Comparison of ENCODE assay signal across 1 cellular context in the genomic region with DNA sequence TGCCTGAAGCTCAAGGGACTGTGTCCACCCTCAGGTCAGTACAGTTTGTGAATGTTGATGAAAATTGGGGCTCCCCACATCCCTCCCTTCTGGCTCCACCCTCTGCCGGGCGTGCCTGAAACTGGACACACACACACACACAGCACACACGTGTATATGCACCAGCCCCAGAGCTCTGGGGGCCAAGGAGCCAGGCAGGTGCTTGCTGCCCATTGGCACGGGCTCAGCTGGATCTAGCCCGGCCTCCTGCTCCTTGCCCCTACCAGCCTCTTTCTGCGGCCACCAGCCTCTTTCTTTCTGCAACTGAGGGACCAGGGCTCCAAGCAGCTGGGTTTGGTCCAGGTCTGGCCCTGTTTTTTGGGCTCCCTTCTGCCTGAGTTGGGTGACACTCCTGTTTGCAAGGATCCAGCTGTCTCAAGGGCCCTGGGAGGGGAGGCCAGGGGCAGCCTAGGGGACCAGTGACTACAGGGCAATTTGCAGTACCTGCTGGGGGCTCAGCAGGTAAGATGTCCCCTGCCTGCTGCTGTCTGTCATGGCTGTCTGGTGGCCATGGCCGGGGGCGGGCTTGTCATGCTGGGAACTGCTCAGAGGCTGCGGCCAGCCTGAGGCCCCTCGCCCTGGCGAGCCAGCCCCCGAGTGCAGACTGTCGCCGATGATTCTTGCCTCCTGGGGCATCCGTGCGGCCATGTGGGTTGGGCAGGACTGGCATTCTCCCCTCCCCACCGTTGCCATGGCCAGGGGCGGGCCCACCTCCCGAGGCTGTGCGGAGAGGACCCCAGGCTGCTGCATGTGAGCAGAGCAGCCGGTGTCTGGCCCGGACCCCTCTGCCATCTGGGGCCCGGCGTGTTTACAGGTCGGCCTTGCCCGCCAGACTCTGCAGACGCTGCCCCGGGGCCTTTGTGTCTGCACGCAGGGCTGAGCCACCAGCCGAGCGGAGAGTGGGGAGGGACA.
TF ChIP-seq lines count a peak whose summit lies in the region.

No MANE protein-coding gene starts in this region.

TF ChIP-seq in GM23338, 12 proteins besides CTCF, POLR2A, EP300 and RAD21 (continued from another document):
- TF ChIP-seq, protein P1, sequence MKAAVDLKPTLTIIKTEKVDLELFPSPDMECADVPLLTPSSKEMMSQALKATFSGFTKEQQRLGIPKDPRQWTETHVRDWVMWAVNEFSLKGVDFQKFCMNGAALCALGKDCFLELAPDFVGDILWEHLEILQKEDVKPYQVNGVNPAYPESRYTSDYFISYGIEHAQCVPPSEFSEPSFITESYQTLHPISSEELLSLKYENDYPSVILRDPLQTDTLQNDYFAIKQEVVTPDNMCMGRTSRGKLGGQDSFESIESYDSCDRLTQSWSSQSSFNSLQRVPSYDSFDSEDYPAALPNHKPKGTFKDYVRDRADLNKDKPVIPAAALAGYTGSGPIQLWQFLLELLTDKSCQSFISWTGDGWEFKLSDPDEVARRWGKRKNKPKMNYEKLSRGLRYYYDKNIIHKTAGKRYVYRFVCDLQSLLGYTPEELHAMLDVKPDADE (IDR thresholded peaks at IDR 0.05) = no peak
- TF ChIP-seq EZH2 (IDR thresholded peaks at IDR 0.05; ENCODE audit: low read depth, unreplicated experiment) = no peak
TF ChIP-seq in GM23338: peak in this region for 0.
